In genomic region chr6:101079696-101080270, GRCh38 we compare ENCODE assay signal across 25 cellular contexts.
DNase-seq lines count a peak whose midpoint lies in the region; ATAC-seq and TF ChIP-seq lines count a peak whose summit lies in the region.
"Had no signal": no experiment of that assay in that cellular context is flagged by ENCODE, and none has a peak within 500 bp of the region (broad histone marks: within the 10 kb centered on the region; RNA-seq: fewer than 3 reads in every experiment).

No MANE protein-coding gene starts in this region.

- TF ChIP-seq CTCF in VCaP (conservative IDR thresholded peaks at IDR 0.05) = no peak
- no peak for TF ChIP-seq CTCF in mesothelial cell of epicardium (IDR thresholded peaks at IDR 0.05; ENCODE audit: unreplicated experiment)

- POLR2A ChIA-PET in activated CD4-positive, alpha-beta T cell treated with anti-CD3 and anti-CD28 coated beads for 36 hours (lab: Charles Lee) = no interaction called here

- H3K9me3 ChIP-seq in aorta (ENCODE audit: control insufficient read depth, low read length) = no peaks in the 10 kb centered on the region
- H3K9me3 ChIP-seq: Caco-2, HAP-1, Peyer's patch had no signal

- no peaks in the 10 kb centered on the region for H3K27me3 ChIP-seq in aorta (ENCODE audit: control insufficient read depth in 1 of 2, insufficient read depth in 2 of 2, low read length in 1 of 2)
- H3K27me3 ChIP-seq: MG63, Peyer's patch had no signal

- H3K27ac ChIP-seq in VCaP (peak overlapping the region; percentile 62), aorta (ENCODE audit: low read depth in 1 of 2, low read length in 2 of 2) (no peak overlapping the region)
- H3K27ac ChIP-seq: C4-2B, Peyer's patch had no signal

- DNase-seq in EH (ENCODE audit: low read depth) = peak; percentile 81
- peak; percentile 26 for DNase-seq in M059J (ENCODE audit: low read depth)
- DNase-seq in mesothelial cell of epicardium (ENCODE audit: low spot score in 2 of 2, unreplicated experiment in 2 of 2) = no peak
- no peak for DNase-seq in activated CD4-positive, alpha-beta T cell treated with anti-CD3 and anti-CD28 coated beads for 36 hours
- DNase-seq in aorta = no peak
- DNase-seq in NCI-H510A treated with DMSO at 0.1 percent for 48 hours (lab: John Stamatoyannopoulos, UW) = no peak
- DNase-seq: Caco-2; CD8-positive, alpha-beta T cell; GDM1; GOT3; Kasumi-1; MG63; NCI-H1105 treated with DMSO at 0.1 percent for 48 hours; NCI-H2029; NCI-H446 treated with DMSO at 0.1 percent for 48 hours; NCI-H526 treated with DMSO at 0.1 percent for 48 hours; Peyer's patch; SIG-M5 had no signal

- no peak for ATAC-seq in activated CD4-positive, alpha-beta T cell treated with anti-CD3 and anti-CD28 coated beads for 36 hours
- ATAC-seq in aorta (ENCODE audit: low FRiP score) = no peak
- ATAC-seq: CD8-positive, alpha-beta T cell; GM12878; HepG2; K562 had no signal

- peaks cover 5% of the 10 kb centered on the region for H3K27me3 Mint-ChIP-seq in mesothelial cell of epicardium (ENCODE audit: low read depth)
- no peaks in the 10 kb centered on the region for H3K27me3 Mint-ChIP-seq in activated CD4-positive, alpha-beta T cell treated with anti-CD3 and anti-CD28 coated beads for 36 hours
- H3K27me3 Mint-ChIP-seq: B cell had no signal

- H3K4me1 Mint-ChIP-seq in mesothelial cell of epicardium = peaks cover 12% of the 10 kb centered on the region
- no peaks in the 10 kb centered on the region for H3K4me1 Mint-ChIP-seq in activated CD4-positive, alpha-beta T cell treated with anti-CD3 and anti-CD28 coated beads for 36 hours
- H3K4me1 Mint-ChIP-seq: B cell had no signal

- peaks cover 24% of the 10 kb centered on the region for H3K9me3 Mint-ChIP-seq in mesothelial cell of epicardium
- peaks cover 3% of the 10 kb centered on the region for H3K9me3 Mint-ChIP-seq in activated CD4-positive, alpha-beta T cell treated with anti-CD3 and anti-CD28 coated beads for 36 hours (ENCODE audit: low read depth)

- CTCF ChIA-PET in activated CD4-positive, alpha-beta T cell treated with anti-CD3 and anti-CD28 coated beads for 36 hours (lab: Charles Lee) = no interaction called here

- intact Hi-C loops in activated CD4-positive, alpha-beta T cell treated with anti-CD3 and anti-CD28 coated beads for 36 hours (cut with DNase I, micrococcal nuclease) = no loop called here
- intact Hi-C loops in aorta (cut with DNase I) = loop anchor here in 1 of 2 donors (5.0 kb wide), 1 partner anchor 82 kb away; no protein-coding TSS in a partner anchor

- H3K4me1 ChIP-seq in aorta (ENCODE audit: control insufficient read depth in 1 of 2, insufficient read depth in 2 of 2, low read length in 2 of 2) = no peaks in the 10 kb centered on the region
- H3K4me1 ChIP-seq: Peyer's patch had no signal

- peak overlapping the region; percentile 18 for H3K27ac Mint-ChIP-seq in mesothelial cell of epicardium
- no peak overlapping the region for H3K27ac Mint-ChIP-seq in activated CD4-positive, alpha-beta T cell treated with anti-CD3 and anti-CD28 coated beads for 36 hours
- H3K27ac Mint-ChIP-seq: B cell; CD8-positive, alpha-beta T cell had no signal

- H3K4me3 Mint-ChIP-seq in mesothelial cell of epicardium = no peak overlapping the region
- H3K4me3 Mint-ChIP-seq in activated CD4-positive, alpha-beta T cell treated with anti-CD3 and anti-CD28 coated beads for 36 hours = no peak overlapping the region
- H3K4me3 Mint-ChIP-seq: B cell; CD8-positive, alpha-beta T cell had no signal

- H3K4me3 ChIP-seq in aorta (ENCODE audit: low read length in 2 of 2) = no peak overlapping the region
- H3K4me3 ChIP-seq: GM12878, HAP-1, K562, MG63, Peyer's patch had no signal

- no peaks in the 10 kb centered on the region for H3K36me3 ChIP-seq in aorta (ENCODE audit: control insufficient read depth in 1 of 2, insufficient read depth in 2 of 2, low read length in 1 of 2)
- H3K36me3 ChIP-seq: HAP-1, MG63, Peyer's patch had no signal

- H3K36me3 Mint-ChIP-seq in mesothelial cell of epicardium = peaks cover 1% of the 10 kb centered on the region
- H3K36me3 Mint-ChIP-seq in activated CD4-positive, alpha-beta T cell treated with anti-CD3 and anti-CD28 coated beads for 36 hours (ENCODE audit: low read depth) = no peaks in the 10 kb centered on the region
- H3K36me3 Mint-ChIP-seq: CD8-positive, alpha-beta T cell had no signal

- WGBS in aorta, 2 donors = 96 to 100% methylated on average over 1 of the region's 1 CpG

Comparison
In these comparisons a context has a peak if more than half of its experiments do, and no peak if none do; other contexts are left out.
1. DNase-seq: peak in EH (single experiment) and M059J (single experiment); none in mesothelial cell of epicardium (0 of 2), activated CD4-positive, alpha-beta T cell treated with anti-CD3 and anti-CD28 coated beads for 36 hours (single experiment), aorta (0 of 2) and NCI-H510A treated with DMSO at 0.1 percent for 48 hours (single experiment).